31 cellular contexts compared by ENCODE assay signal in genomic region chr2:231336700-231337099, GRCh38. TPM values are rescaled to one million over a fixed set of nuclear protein-coding genes. Genes with fewer than 3 reads are reported as not detected.
"Had no signal": no experiment of that assay in that cellular context is flagged by ENCODE, and none has a peak within 500 bp of the region (broad histone marks: within the 10 kb centered on the region; RNA-seq: fewer than 3 reads in every experiment).

No MANE protein-coding gene starts in this region.

- ATAC-seq: activated CD4-positive, CD25-positive, alpha-beta regulatory T cell treated with anti-CD3 and anti-CD28 coated beads, Interleukin-2, amount 50 U/mL, for 24 hours; left colon; stimulated activated memory B cell treated with anti-CD40 and anti-IgM and Interleukin-4, amounts not matched to agents 10 μg/mL and 1 μg/mL and 100 μg/mL, for 72 hours had no signal

- H3K79me2 ChIP-seq: hepatocyte had no signal

- DNase-seq: activated CD4-positive, alpha-beta memory T cell treated with anti-CD3 and anti-CD28 coated beads, Interleukin-2, amount 10 ng/mL, durations not matched to agents 7 days and 5 days; activated CD4-positive, alpha-beta T cell treated with anti-CD3 and anti-CD28 coated beads, Interleukin-2, amount 10 ng/mL, durations not matched to agents 7 days and 5 days; activated T-cell treated with anti-CD3 and anti-CD28 coated beads, Interleukin-2, amount 50 U/mL, for 48 hours; anterior cingulate cortex; cerebellar nuclear complex; cortex of kidney; esophagus squamous epithelium; islet precursor cell; left colon; stimulated activated CD4-positive, alpha-beta T cell treated with anti-CD3 and anti-CD28 coated beads, Interleukin-1b, Interleukin-23, amount 100 ng/mL, for 48 hours; stimulated activated CD4-positive, alpha-beta T cell treated with anti-CD3 and anti-CD28 coated beads, Interleukin-4, amount 100 ng/mL, for 4 hours; stimulated activated CD8-positive, alpha-beta memory T cell treated with anti-CD3 and anti-CD28 coated beads, Interleukin-4, amount 100 ng/mL, for 48 hours; stomach; thyroid gland; upper lobe of left lung had no signal

- H3K4me1 Mint-ChIP-seq: activated CD4-positive, alpha-beta memory T cell treated with anti-CD3 and anti-CD28 coated beads, Interleukin-2, amount 10 ng/mL, durations not matched to agents 7 days and 5 days; activated CD4-positive, alpha-beta T cell treated with anti-CD3 and anti-CD28 coated beads, Interleukin-2, amount 10 ng/mL, durations not matched to agents 7 days and 5 days; activated naive CD4-positive, alpha-beta T cell treated with anti-CD3 and anti-CD28 coated beads, Interleukin-2, amount 50 U/mL, for 24 hours; stimulated activated memory B cell treated with anti-CD40 and anti-IgM and Interleukin-4, amounts not matched to agents 10 μg/mL and 1 μg/mL and 100 μg/mL, for 72 hours had no signal

- H3K27ac Mint-ChIP-seq: activated CD4-positive, alpha-beta memory T cell treated with anti-CD3 and anti-CD28 coated beads, Interleukin-2, amount 10 ng/mL, durations not matched to agents 7 days and 5 days; activated CD4-positive, alpha-beta T cell treated with anti-CD3 and anti-CD28 coated beads, Interleukin-2, amount 10 ng/mL, durations not matched to agents 7 days and 5 days; activated naive CD4-positive, alpha-beta T cell treated with anti-CD3 and anti-CD28 coated beads, Interleukin-2, amount 50 U/mL, for 24 hours; activated T-helper 2 cell treated with anti-CD3 and anti-CD28 coated beads, Interferon-gamma antibody, Interleukin-2, Interleukin-4, amounts not matched to agents 10 μg/mL and 5 μg/mL and 100 μg/mL, durations not matched to agents 14 hours and 24 hours and 36 hours; nephron; progenitor cell of endocrine pancreas; stimulated activated memory B cell treated with anti-CD40 and anti-IgM and Interleukin-4, amounts not matched to agents 10 μg/mL and 1 μg/mL and 100 μg/mL, for 72 hours had no signal

- H3K9me3 ChIP-seq: esophagus squamous epithelium, neutrophil, stomach, thyroid gland, upper lobe of left lung had no signal

- H3K4me1 ChIP-seq: esophagus squamous epithelium, stomach, thyroid gland, upper lobe of left lung had no signal

- H3K4me3 ChIP-seq: esophagus squamous epithelium, hepatocyte, lung, smooth muscle cell, stomach, thyroid gland, upper lobe of left lung had no signal

- H3K4me2 ChIP-seq: hepatocyte, smooth muscle cell had no signal

- H3K27me3 ChIP-seq: esophagus squamous epithelium, hepatocyte, neutrophil, stomach, thyroid gland, upper lobe of left lung had no signal

- FAIRE-seq: bronchial epithelial cell, endometrium, frontal cortex had no signal

- H3K27me3 Mint-ChIP-seq: activated CD4-positive, alpha-beta memory T cell treated with anti-CD3 and anti-CD28 coated beads, Interleukin-2, amount 10 ng/mL, durations not matched to agents 7 days and 5 days; activated CD4-positive, alpha-beta T cell treated with anti-CD3 and anti-CD28 coated beads, Interleukin-2, amount 10 ng/mL, durations not matched to agents 7 days and 5 days; activated naive CD4-positive, alpha-beta T cell treated with anti-CD3 and anti-CD28 coated beads, Interleukin-2, amount 50 U/mL, for 24 hours; progenitor cell of endocrine pancreas; stimulated activated memory B cell treated with anti-CD40 and anti-IgM and Interleukin-4, amounts not matched to agents 10 μg/mL and 1 μg/mL and 100 μg/mL, for 72 hours had no signal

- H3K36me3 ChIP-seq: neutrophil, thyroid gland had no signal

- H2AFZ ChIP-seq: hepatocyte had no signal

- H3K27ac ChIP-seq: epithelial cell of prostate, esophagus squamous epithelium, hepatocyte, neutrophil, stomach, thyroid gland, upper lobe of left lung, VCaP had no signal

- H3K4me3 Mint-ChIP-seq: activated CD4-positive, alpha-beta memory T cell treated with anti-CD3 and anti-CD28 coated beads, Interleukin-2, amount 10 ng/mL, durations not matched to agents 7 days and 5 days; activated CD4-positive, alpha-beta T cell treated with anti-CD3 and anti-CD28 coated beads, Interleukin-2, amount 10 ng/mL, durations not matched to agents 7 days and 5 days; activated naive CD4-positive, alpha-beta T cell treated with anti-CD3 and anti-CD28 coated beads, Interleukin-2, amount 50 U/mL, for 24 hours; nephron; stimulated activated memory B cell treated with anti-CD40 and anti-IgM and Interleukin-4, amounts not matched to agents 10 μg/mL and 1 μg/mL and 100 μg/mL, for 72 hours had no signal

- H3K36me3 Mint-ChIP-seq: activated naive CD4-positive, alpha-beta T cell treated with anti-CD3 and anti-CD28 coated beads, Interleukin-2, amount 50 U/mL, for 24 hours had no signal

- H3K9me3 Mint-ChIP-seq: activated CD4-positive, alpha-beta memory T cell treated with anti-CD3 and anti-CD28 coated beads, Interleukin-2, amount 10 ng/mL, durations not matched to agents 7 days and 5 days; activated CD4-positive, alpha-beta T cell treated with anti-CD3 and anti-CD28 coated beads, Interleukin-2, amount 10 ng/mL, durations not matched to agents 7 days and 5 days; activated naive CD4-positive, alpha-beta T cell treated with anti-CD3 and anti-CD28 coated beads, Interleukin-2, amount 50 U/mL, for 24 hours; activated T-helper 2 cell treated with anti-CD3 and anti-CD28 coated beads, Interferon-gamma antibody, Interleukin-2, Interleukin-4, amounts not matched to agents 10 μg/mL and 5 μg/mL and 100 μg/mL, durations not matched to agents 14 hours and 24 hours and 36 hours; nephron; stimulated activated memory B cell treated with anti-CD40 and anti-IgM and Interleukin-4, amounts not matched to agents 10 μg/mL and 1 μg/mL and 100 μg/mL, for 72 hours had no signal

RNA-seq across cellular contexts. Expression of gene B3GNT7, which starts 58.8 kb away (rescaled TPM):
- total RNA-seq: activated CD4-positive, alpha-beta T cell treated with anti-CD3 and anti-CD28 coated beads, Interleukin-2, amount 10 ng/mL, durations not matched to agents 7 days and 5 days; T-helper 1 cell treated with Interleukin-12 subunit alpha and Interleukin-12 subunit beta and Interleukin-4 antibody, amounts not matched to agents 30 ng/mL and 1 ng/mL, for 36 hours had no signal
